ENCODE assay signal across 1 cellular context in the genomic region with DNA sequence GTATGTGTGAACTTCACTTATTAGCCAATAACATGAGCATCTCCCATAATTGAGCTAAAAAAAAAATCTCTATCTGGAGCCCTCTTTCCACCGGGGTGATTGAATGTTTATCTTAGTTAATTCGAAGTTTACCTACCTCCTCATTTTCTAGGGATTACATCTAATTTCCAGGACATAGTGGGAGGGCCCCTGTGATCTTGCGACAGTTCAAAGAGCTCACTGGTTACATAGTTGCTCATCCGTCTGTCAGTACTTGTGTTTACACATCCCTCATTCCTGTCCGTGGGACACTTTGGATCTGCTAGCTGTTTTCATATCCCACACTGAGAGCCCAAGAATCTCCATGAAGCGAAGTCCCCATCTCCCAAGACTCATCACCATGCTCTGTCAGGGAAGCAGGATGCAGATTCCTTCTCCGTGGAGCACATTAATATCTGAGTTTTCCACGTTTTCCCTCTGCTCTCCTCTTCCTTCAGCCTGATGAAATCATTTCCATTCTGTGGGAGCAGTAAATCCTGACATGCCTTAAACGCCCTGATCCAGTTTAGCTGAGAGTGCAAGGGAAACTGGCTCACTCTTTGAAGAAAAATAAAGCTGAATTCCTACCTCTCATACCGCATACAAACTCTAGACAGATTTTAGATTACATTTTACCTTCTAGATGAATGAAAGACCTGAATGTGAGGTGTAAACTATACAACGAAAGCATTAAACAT.
A peak's percentile ranks its signal among the peaks of the same experiment; 100 is the strongest.
TF ChIP-seq lines count a peak whose summit lies in the region.

No MANE protein-coding gene starts in this region.

TF ChIP-seq in HepG2, 621 proteins besides CTCF, POLR2A, EP300 and RAD21 (continued from another document and continues in another):
- TF ChIP-seq, protein P1, sequence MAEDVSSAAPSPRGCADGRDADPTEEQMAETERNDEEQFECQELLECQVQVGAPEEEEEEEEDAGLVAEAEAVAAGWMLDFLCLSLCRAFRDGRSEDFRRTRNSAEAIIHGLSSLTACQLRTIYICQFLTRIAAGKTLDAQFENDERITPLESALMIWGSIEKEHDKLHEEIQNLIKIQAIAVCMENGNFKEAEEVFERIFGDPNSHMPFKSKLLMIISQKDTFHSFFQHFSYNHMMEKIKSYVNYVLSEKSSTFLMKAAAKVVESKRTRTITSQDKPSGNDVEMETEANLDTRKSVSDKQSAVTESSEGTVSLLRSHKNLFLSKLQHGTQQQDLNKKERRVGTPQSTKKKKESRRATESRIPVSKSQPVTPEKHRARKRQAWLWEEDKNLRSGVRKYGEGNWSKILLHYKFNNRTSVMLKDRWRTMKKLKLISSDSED (CRISPR knock-in tag; IDR thresholded peaks at IDR 0.05): no peak
- TF ChIP-seq ZNF713 (CRISPR knock-in tag; IDR thresholded peaks at IDR 0.05) (no peak), SRY (CRISPR knock-in tag; IDR thresholded peaks at IDR 0.05) (no peak), ZNF547 (CRISPR knock-in tag; IDR thresholded peaks at IDR 0.05) (no peak), SOX6 (IDR thresholded peaks at IDR 0.05) (no peak), SOX6 (CRISPR knock-in tag; IDR thresholded peaks at IDR 0.05) (peak; percentile 57), ELF4 (CRISPR knock-in tag; IDR thresholded peaks at IDR 0.05; ENCODE audit: borderline replicate concordance) (no peak), KDM1A (CRISPR knock-in tag; IDR thresholded peaks at IDR 0.05) (no peak), ZNF878 (CRISPR knock-in tag; IDR thresholded peaks at IDR 0.05) (peak; percentile 53; the same call in 1 of the 2 replicates), PHB2 (IDR thresholded peaks at IDR 0.05; ENCODE audit: partially characterized antibody) (no peak), MAZ (IDR thresholded peaks at IDR 0.05; ENCODE audit: borderline replicate concordance, low read depth, low read length) (no peak), MAZ (CRISPR knock-in tag; IDR thresholded peaks at IDR 0.05; ENCODE audit: low read depth) (no peak), GABPB1 (CRISPR knock-in tag; IDR thresholded peaks at IDR 0.05) (no peak), MXI1 (IDR thresholded peaks at IDR 0.05; ENCODE audit: borderline replicate concordance, low read depth, low read length) (no peak), BCL6 (CRISPR knock-in tag; IDR thresholded peaks at IDR 0.05) (peak; percentile 96), ZNF790 (CRISPR knock-in tag; IDR thresholded peaks at IDR 0.05; ENCODE audit: borderline replicate concordance) (no peak), ZNF24 (IDR thresholded peaks at IDR 0.05) (no peak), ZNF550 (CRISPR knock-in tag; IDR thresholded peaks at IDR 0.05; ENCODE audit: borderline replicate concordance) (no peak), ZNF224 (CRISPR knock-in tag; IDR thresholded peaks at IDR 0.05) (no peak), ZNF577 (CRISPR knock-in tag; IDR thresholded peaks at IDR 0.05; ENCODE audit: borderline replicate concordance, low read depth) (no peak), ZNF670 (CRISPR knock-in tag; IDR thresholded peaks at IDR 0.05; ENCODE audit: borderline replicate concordance) (no peak), ZNF282 (IDR thresholded peaks at IDR 0.05; ENCODE audit: partially characterized antibody) (no peak), ZNF235 (CRISPR knock-in tag; IDR thresholded peaks at IDR 0.05; ENCODE audit: borderline replicate concordance) (no peak), MLLT10 (CRISPR knock-in tag; IDR thresholded peaks at IDR 0.05) (no peak), ZNF256 (CRISPR knock-in tag; conservative IDR thresholded peaks at IDR 0.05) (no peak), EZH2 (conservative IDR thresholded peaks at IDR 0.05; ENCODE audit: low read depth, low read length) (no peak), HOXA7 (CRISPR knock-in tag; IDR thresholded peaks at IDR 0.05) (no peak)
- TF ChIP-seq, protein P2, sequence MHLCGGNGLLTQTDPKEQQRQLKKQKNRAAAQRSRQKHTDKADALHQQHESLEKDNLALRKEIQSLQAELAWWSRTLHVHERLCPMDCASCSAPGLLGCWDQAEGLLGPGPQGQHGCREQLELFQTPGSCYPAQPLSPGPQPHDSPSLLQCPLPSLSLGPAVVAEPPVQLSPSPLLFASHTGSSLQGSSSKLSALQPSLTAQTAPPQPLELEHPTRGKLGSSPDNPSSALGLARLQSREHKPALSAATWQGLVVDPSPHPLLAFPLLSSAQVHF (CRISPR knock-in tag; IDR thresholded peaks at IDR 0.05): no peak
- TF ChIP-seq, protein P3, sequence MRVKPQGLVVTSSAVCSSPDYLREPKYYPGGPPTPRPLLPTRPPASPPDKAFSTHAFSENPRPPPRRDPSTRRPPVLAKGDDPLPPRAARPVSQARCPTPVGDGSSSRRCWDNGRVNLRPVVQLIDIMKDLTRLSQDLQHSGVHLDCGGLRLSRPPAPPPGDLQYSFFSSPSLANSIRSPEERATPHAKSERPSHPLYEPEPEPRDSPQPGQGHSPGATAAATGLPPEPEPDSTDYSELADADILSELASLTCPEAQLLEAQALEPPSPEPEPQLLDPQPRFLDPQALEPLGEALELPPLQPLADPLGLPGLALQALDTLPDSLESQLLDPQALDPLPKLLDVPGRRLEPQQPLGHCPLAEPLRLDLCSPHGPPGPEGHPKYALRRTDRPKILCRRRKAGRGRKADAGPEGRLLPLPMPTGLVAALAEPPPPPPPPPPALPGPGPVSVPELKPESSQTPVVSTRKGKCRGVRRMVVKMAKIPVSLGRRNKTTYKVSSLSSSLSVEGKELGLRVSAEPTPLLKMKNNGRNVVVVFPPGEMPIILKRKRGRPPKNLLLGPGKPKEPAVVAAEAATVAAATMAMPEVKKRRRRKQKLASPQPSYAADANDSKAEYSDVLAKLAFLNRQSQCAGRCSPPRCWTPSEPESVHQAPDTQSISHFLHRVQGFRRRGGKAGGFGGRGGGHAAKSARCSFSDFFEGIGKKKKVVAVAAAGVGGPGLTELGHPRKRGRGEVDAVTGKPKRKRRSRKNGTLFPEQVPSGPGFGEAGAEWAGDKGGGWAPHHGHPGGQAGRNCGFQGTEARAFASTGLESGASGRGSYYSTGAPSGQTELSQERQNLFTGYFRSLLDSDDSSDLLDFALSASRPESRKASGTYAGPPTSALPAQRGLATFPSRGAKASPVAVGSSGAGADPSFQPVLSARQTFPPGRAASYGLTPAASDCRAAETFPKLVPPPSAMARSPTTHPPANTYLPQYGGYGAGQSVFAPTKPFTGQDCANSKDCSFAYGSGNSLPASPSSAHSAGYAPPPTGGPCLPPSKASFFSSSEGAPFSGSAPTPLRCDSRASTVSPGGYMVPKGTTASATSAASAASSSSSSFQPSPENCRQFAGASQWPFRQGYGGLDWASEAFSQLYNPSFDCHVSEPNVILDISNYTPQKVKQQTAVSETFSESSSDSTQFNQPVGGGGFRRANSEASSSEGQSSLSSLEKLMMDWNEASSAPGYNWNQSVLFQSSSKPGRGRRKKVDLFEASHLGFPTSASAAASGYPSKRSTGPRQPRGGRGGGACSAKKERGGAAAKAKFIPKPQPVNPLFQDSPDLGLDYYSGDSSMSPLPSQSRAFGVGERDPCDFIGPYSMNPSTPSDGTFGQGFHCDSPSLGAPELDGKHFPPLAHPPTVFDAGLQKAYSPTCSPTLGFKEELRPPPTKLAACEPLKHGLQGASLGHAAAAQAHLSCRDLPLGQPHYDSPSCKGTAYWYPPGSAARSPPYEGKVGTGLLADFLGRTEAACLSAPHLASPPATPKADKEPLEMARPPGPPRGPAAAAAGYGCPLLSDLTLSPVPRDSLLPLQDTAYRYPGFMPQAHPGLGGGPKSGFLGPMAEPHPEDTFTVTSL (CRISPR knock-in tag; IDR thresholded peaks at IDR 0.05; ENCODE audit: borderline replicate concordance): peak; percentile 42; the same call in 1 of the 2 replicates
- TF ChIP-seq, protein P4, sequence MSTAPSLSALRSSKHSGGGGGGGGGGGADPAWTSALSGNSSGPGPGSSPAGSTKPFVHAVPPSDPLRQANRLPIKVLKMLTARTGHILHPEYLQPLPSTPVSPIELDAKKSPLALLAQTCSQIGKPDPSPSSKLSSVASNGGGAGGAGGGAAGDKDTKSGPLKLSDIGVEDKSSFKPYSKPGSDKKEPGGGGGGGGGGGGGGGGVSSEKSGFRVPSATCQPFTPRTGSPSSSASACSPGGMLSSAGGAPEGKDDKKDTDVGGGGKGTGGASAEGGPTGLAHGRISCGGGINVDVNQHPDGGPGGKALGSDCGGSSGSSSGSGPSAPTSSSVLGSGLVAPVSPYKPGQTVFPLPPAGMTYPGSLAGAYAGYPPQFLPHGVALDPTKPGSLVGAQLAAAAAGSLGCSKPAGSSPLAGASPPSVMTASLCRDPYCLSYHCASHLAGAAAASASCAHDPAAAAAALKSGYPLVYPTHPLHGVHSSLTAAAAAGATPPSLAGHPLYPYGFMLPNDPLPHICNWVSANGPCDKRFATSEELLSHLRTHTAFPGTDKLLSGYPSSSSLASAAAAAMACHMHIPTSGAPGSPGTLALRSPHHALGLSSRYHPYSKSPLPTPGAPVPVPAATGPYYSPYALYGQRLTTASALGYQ (CRISPR knock-in tag; IDR thresholded peaks at IDR 0.05): peak; percentile 96
- TF ChIP-seq, protein P5, sequence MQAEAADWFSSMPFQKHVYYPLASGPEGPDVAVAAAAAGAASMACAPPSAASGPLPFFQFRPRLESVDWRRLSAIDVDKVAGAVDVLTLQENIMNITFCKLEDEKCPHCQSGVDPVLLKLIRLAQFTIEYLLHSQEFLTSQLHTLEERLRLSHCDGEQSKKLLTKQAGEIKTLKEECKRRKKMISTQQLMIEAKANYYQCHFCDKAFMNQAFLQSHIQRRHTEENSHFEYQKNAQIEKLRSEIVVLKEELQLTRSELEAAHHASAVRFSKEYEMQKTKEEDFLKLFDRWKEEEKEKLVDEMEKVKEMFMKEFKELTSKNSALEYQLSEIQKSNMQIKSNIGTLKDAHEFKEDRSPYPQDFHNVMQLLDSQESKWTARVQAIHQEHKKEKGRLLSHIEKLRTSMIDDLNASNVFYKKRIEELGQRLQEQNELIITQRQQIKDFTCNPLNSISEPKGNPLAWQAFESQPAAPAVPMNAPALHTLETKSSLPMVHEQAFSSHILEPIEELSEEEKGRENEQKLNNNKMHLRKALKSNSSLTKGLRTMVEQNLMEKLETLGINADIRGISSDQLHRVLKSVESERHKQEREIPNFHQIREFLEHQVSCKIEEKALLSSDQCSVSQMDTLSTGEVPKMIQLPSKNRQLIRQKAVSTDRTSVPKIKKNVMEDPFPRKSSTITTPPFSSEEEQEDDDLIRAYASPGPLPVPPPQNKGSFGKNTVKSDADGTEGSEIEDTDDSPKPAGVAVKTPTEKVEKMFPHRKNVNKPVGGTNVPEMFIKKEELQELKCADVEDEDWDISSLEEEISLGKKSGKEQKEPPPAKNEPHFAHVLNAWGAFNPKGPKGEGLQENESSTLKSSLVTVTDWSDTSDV (CRISPR knock-in tag; IDR thresholded peaks at IDR 0.05): no peak
- TF ChIP-seq, protein P6, sequence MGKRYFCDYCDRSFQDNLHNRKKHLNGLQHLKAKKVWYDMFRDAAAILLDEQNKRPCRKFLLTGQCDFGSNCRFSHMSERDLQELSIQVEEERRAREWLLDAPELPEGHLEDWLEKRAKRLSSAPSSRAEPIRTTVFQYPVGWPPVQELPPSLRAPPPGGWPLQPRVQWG (CRISPR knock-in tag; IDR thresholded peaks at IDR 0.05; ENCODE audit: borderline replicate concordance, low read depth): no peak
- TF ChIP-seq, protein P7, sequence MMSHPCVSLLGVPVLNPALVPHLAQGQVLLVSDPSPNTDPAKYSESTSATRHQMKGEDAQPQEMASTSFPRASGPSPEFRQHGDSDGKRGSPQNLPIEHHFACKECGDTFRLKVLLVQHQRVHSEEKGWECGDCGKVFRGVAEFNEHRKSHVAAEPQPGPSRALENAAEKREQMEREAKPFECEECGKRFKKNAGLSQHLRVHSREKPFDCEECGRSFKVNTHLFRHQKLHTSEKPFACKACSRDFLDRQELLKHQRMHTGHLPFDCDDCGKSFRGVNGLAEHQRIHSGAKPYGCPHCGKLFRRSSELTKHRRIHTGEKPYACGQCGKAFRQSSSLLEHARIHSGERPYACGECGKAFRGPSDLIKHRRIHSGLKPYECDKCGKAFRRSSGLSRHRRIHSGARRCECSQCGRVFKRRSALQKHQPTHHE (CRISPR knock-in tag; IDR thresholded peaks at IDR 0.05; ENCODE audit: borderline replicate concordance): no peak
- TF ChIP-seq, protein P8, sequence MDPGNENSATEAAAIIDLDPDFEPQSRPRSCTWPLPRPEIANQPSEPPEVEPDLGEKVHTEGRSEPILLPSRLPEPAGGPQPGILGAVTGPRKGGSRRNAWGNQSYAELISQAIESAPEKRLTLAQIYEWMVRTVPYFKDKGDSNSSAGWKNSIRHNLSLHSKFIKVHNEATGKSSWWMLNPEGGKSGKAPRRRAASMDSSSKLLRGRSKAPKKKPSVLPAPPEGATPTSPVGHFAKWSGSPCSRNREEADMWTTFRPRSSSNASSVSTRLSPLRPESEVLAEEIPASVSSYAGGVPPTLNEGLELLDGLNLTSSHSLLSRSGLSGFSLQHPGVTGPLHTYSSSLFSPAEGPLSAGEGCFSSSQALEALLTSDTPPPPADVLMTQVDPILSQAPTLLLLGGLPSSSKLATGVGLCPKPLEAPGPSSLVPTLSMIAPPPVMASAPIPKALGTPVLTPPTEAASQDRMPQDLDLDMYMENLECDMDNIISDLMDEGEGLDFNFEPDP (CRISPR knock-in tag; conservative IDR thresholded peaks at IDR 0.05): no peak
- TF ChIP-seq, protein P9, sequence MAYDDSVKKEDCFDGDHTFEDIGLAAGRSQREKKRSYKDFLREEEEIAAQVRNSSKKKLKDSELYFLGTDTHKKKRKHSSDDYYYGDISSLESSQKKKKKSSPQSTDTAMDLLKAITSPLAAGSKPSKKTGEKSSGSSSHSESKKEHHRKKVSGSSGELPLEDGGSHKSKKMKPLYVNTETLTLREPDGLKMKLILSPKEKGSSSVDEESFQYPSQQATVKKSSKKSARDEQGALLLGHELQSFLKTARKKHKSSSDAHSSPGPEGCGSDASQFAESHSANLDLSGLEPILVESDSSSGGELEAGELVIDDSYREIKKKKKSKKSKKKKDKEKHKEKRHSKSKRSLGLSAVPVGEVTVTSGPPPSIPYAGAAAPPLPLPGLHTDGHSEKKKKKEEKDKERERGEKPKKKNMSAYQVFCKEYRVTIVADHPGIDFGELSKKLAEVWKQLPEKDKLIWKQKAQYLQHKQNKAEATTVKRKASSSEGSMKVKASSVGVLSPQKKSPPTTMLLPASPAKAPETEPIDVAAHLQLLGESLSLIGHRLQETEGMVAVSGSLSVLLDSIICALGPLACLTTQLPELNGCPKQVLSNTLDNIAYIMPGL (CRISPR knock-in tag; IDR thresholded peaks at IDR 0.05; ENCODE audit: borderline replicate concordance in 1 of 2, low read depth in 1 of 2): no peak
- TF ChIP-seq, protein P10, sequence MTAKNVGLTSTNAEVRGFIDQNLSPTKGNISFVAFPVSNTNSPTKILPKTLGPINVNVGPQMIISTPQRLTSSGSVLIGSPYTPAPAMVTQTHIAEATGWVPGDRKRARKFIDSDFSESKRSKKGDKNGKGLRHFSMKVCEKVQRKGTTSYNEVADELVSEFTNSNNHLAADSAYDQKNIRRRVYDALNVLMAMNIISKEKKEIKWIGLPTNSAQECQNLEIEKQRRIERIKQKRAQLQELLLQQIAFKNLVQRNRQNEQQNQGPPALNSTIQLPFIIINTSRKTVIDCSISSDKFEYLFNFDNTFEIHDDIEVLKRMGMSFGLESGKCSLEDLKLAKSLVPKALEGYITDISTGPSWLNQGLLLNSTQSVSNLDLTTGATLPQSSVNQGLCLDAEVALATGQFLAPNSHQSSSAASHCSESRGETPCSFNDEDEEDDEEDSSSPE (CRISPR knock-in tag; IDR thresholded peaks at IDR 0.05): no peak
- TF ChIP-seq, protein P11, sequence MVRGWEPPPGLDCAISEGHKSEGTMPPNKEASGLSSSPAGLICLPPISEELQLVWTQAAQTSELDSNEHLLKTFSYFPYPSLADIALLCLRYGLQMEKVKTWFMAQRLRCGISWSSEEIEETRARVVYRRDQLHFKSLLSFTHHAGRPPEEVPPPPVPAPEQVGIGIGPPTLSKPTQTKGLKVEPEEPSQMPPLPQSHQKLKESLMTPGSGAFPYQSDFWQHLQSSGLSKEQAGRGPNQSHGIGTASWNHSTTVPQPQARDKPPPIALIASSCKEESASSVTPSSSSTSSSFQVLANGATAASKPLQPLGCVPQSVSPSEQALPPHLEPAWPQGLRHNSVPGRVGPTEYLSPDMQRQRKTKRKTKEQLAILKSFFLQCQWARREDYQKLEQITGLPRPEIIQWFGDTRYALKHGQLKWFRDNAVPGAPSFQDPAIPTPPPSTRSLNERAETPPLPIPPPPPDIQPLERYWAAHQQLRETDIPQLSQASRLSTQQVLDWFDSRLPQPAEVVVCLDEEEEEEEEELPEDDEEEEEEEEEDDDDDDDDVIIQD (CRISPR knock-in tag; IDR thresholded peaks at IDR 0.05; ENCODE audit: low read depth): 0 out of 2 replicates have a peak, but pooled peaks have one; percentile 14
